ENCODE assay signal across 19 cellular contexts in the genomic region with DNA sequence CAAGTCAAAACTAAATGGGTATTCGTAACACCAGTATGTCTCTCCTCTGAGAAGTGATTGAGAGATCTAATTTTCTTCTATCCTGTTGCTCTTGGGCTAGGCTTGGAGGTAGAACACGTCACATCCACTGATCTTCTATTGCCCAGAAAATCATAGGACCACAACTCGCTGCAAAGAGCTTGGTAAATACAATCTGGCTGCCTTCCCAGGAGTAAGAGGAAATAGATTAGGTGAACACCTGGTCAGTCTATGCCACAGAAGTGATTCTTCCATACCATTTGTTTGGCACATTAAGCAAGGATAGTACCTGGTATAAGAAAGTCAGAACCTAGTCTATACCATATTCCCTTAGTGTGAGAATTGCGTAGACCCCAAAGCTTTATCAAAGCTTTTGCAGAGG.
A peak's percentile ranks its signal among the peaks of the same experiment; 100 is the strongest.
DNase-seq lines count a peak whose midpoint lies in the region; ATAC-seq and TF ChIP-seq lines count a peak whose summit lies in the region.
"Had no signal": no experiment of that assay in that cellular context is flagged by ENCODE, and none has a peak within 500 bp of the region (broad histone marks: within the 10 kb centered on the region; RNA-seq: fewer than 3 reads in every experiment).

No MANE protein-coding gene starts in this region.

- no peaks in the 10 kb centered on the region for H3F3A ChIP-seq in PC-9 (ENCODE audit: insufficient read depth, low read depth)

- H3K36me3 ChIP-seq in lower lobe of right lung: no peaks in the 10 kb centered on the region
- H3K36me3 ChIP-seq in PC-9 (ENCODE audit: low read depth): no peaks in the 10 kb centered on the region
- H3K36me3 ChIP-seq: tibial artery had no signal

- ATAC-seq in lower lobe of right lung (peak; percentile 37 to 62), GM18870 (IDR thresholded peaks at IDR 0.05; ENCODE audit: unreplicated experiment) (no peak), HG03460 (IDR thresholded peaks at IDR 0.05; ENCODE audit: unreplicated experiment) (no peak)
- ATAC-seq: activated naive CD8-positive, alpha-beta T cell treated with anti-CD3 and anti-CD28 coated beads, Interleukin-2, amount 50 U/mL, for 24 hours; CD8-positive, alpha-beta T cell; naive thymus-derived CD8-positive, alpha-beta T cell; sciatic nerve; stimulated activated effector memory CD8-positive, alpha-beta T cell treated with anti-CD3 and anti-CD28 coated beads, Interleukin-12 subunit alpha, Interleukin-12 subunit beta, amount 100 ng/mL, for 72 hours had no signal

- intact Hi-C loops in lower lobe of right lung (cut with DNase I): no loop called here
- intact Hi-C loops in PC-9 (cut with micrococcal nuclease; ENCODE audit: unreplicated experiment): no loop called here

- POLR2A ChIA-PET in PC-9 (lab: Charles Lee; ENCODE audit: unreplicated experiment): no interaction called here

- no peaks in the 10 kb centered on the region for H3K9me3 ChIP-seq in lower lobe of right lung
- no peaks in the 10 kb centered on the region for H3K9me3 ChIP-seq in PC-9 (ENCODE audit: insufficient read depth, low read depth)
- H3K9me3 ChIP-seq: tibial artery had no signal

- H3K27ac ChIP-seq in lower lobe of right lung: no peak overlapping the region
- H3K27ac ChIP-seq in PC-9: no peak overlapping the region
- H3K27ac ChIP-seq: hepatocyte, tibial artery had no signal

- H3K4me2 ChIP-seq in PC-9: no peak overlapping the region
- H3K4me2 ChIP-seq: hepatocyte had no signal

- DNase-seq in G401 (ENCODE audit: low spot score) (peak; percentile 23), NCI-H2029 treated with DMSO at 0.1 percent for 48 hours (lab: John Stamatoyannopoulos, UW) (peak; percentile 67), RPMI8226 (peak; percentile 82), lower lobe of right lung (no peak), NCI-H2171 treated with DMSO at 0.1 percent for 48 hours (lab: John Stamatoyannopoulos, UW) (no peak), PC-9 (no peak)
- DNase-seq: activated CD4-positive, alpha-beta T cell treated with anti-CD3 and anti-CD28 coated beads for 4 hours; activated naive CD8-positive, alpha-beta T cell treated with anti-CD3 and anti-CD28 coated beads, Interleukin-2, amount 50 U/mL, for 24 hours; CD8-positive, alpha-beta T cell; islet precursor cell; mesenchymal stem cell; naive thymus-derived CD8-positive, alpha-beta T cell; SW 1271; tibial artery had no signal

- in situ Hi-C loops in G401 (cut with HindIII; ENCODE audit: low sequenced_read_pairs): no loop called here

- CTCF ChIA-PET in PC-9 (lab: Charles Lee): no interaction called here

- H3K79me2 ChIP-seq in PC-9 (ENCODE audit: low read depth): no peaks in the 10 kb centered on the region
- H3K79me2 ChIP-seq: hepatocyte had no signal

- no peaks in the 10 kb centered on the region for H3K9me2 ChIP-seq in PC-9 (ENCODE audit: insufficient read depth)

- H2AFZ ChIP-seq in PC-9: no peak overlapping the region
- H2AFZ ChIP-seq: hepatocyte had no signal

- H3K4me1 ChIP-seq in lower lobe of right lung (no peaks in the 10 kb centered on the region), PC-9 (replicated peaks; ENCODE audit: insufficient read depth) (no peaks in the 10 kb centered on the region)

- no peaks in the 10 kb centered on the region for H4K20me1 ChIP-seq in PC-9 (ENCODE audit: insufficient read depth)

- BruUV-seq in PC-9 (replicated peaks; lab: Mats Ljungman, UMichigan): no TSS peak

- TF ChIP-seq CTCF in lower lobe of right lung (IDR thresholded peaks at IDR 0.05) (no peak), PC-9 (conservative IDR thresholded peaks at IDR 0.05) (no peak)

- H3K4me3 ChIP-seq in lower lobe of right lung: no peak overlapping the region
- H3K4me3 ChIP-seq in PC-9: no peak overlapping the region
- H3K4me3 ChIP-seq: hepatocyte, tibial artery had no signal

- H3K27me3 ChIP-seq in lower lobe of right lung (ENCODE audit: low read depth): no peaks in the 10 kb centered on the region
- H3K27me3 ChIP-seq in PC-9 (ENCODE audit: insufficient read depth, low read depth): 0 out of 2 replicates have a peak, but pooled peaks cover 5% of the 10 kb centered on the region
- H3K27me3 ChIP-seq: hepatocyte, tibial artery had no signal

Comparison
In these comparisons a context has a peak if more than half of its experiments do, and no peak if none do; other contexts are left out.
1. DNase-seq: peak in G401 (single experiment), NCI-H2029 treated with DMSO at 0.1 percent for 48 hours (single experiment) and RPMI8226 (single experiment); none in lower lobe of right lung (single experiment), NCI-H2171 treated with DMSO at 0.1 percent for 48 hours (single experiment) and PC-9 (0 of 2).
2. ATAC-seq: peak in lower lobe of right lung (2 of 2); none in GM18870 (single experiment) and HG03460 (single experiment).